ENCODE assay signal across 7 cellular contexts in the genomic region with DNA sequence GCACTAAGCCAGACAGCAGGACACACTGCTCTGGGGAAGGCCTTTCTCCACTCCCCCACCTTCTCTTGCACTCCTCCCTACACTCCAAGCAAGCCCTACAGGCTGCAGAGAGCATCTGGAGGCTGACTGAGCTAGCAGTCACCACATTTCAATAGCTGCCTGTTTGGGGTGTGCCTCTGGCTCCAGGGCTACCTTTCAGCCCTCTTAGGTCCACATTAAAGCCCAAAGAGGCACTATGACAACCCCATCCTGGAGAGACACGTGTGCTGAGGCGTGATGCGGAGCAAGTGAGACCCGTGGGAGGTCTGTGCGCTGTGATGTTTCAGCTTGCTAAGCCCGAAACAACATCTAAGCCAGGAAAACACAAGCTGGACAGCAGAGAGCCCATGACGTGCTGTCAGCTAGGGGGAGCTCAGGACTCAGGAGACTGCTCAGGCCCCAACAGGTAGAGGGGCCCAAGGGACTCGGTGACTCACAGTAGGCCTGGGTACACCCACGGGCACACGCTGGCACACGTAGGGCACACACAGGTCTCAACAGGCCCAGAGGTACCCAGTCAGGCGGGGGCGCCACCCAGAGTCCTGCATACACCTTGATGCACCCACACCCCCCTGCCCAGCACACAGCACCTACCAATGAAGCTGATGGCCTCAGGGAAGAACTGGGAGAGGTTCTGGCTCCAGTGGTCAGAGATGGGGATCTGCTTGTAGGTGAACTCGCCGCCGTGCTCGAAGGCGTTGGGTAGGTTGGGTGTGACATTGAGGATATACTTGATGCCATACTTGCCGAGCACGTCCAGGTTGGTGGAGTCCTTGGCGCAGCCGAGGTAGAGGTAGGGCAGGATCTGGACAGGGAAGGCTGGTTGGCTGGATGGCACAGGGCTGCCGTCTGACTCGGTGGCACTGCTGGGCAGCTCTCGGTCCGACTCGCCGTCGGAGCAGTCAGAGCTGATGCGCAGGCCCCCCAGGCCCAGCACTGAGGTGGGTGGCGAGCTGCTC. TPM values are rescaled to one million over a fixed set of nuclear protein-coding genes. Genes with fewer than 3 reads are reported as not detected.
A peak's percentile ranks its signal among the peaks of the same experiment; 100 is the strongest.
DNase-seq lines count a peak whose midpoint lies in the region; ATAC-seq and TF ChIP-seq lines count a peak whose summit lies in the region.

No MANE protein-coding gene starts in this region.

- H3K4me1 ChIP-seq in endodermal cell (ENCODE audit: control insufficient read depth, insufficient read depth, low read length) (peaks cover 3% of the 10 kb centered on the region), neural progenitor cell (peaks cover 15% of the 10 kb centered on the region)

- peak; percentile 16 for ATAC-seq in HG03108 (IDR thresholded peaks at IDR 0.05; ENCODE audit: unreplicated experiment)
- ATAC-seq in GM21825 (IDR thresholded peaks at IDR 0.05; ENCODE audit: unreplicated experiment) = no peak

- H3K9ac ChIP-seq in endodermal cell (ENCODE audit: extremely low read depth, low read length, poor library complexity, severe bottlenecking) (peak overlapping the region; percentile 7), neural progenitor cell (no peak overlapping the region)

- H3K27me3 Mint-ChIP-seq in activated CD4-positive, alpha-beta T cell treated with anti-CD3 and anti-CD28 coated beads, Interleukin-2, amount 10 ng/mL, durations not matched to agents 24 days and 14 days = no peaks in the 10 kb centered on the region
- peaks cover 3% of the 10 kb centered on the region for H3K27me3 Mint-ChIP-seq in endodermal cell (ENCODE audit: insufficient read depth)
- H3K27me3 Mint-ChIP-seq in neural progenitor cell (ENCODE audit: insufficient read depth, low read depth) = peaks cover 2% of the 10 kb centered on the region
- no peaks in the 10 kb centered on the region for H3K27me3 Mint-ChIP-seq in type B pancreatic cell

- intact Hi-C loops in activated CD4-positive, alpha-beta T cell treated with anti-CD3 and anti-CD28 coated beads, Interleukin-2, amount 10 ng/mL, durations not matched to agents 24 days and 14 days (cut with micrococcal nuclease) = loop anchor here (1.0 to 10.0 kb wide), 4 partner anchors 69 to 1439 kb away; partner anchors contain the start of genes CISH, MAPKAPK3 and PARP3

- H3K4me3 Mint-ChIP-seq in activated CD4-positive, alpha-beta T cell treated with anti-CD3 and anti-CD28 coated beads, Interleukin-2, amount 10 ng/mL, durations not matched to agents 24 days and 14 days = peak overlapping the region; percentile 91
- H3K4me3 Mint-ChIP-seq in endodermal cell (peak overlapping the region; percentile 73), neural progenitor cell (peak overlapping the region; percentile 73), type B pancreatic cell (peak overlapping the region; percentile 85)

- peaks cover 14% of the 10 kb centered on the region for H3K79me2 ChIP-seq in neural progenitor cell (ENCODE audit: low read depth)

- no peaks in the 10 kb centered on the region for H3K9me3 Mint-ChIP-seq in activated CD4-positive, alpha-beta T cell treated with anti-CD3 and anti-CD28 coated beads, Interleukin-2, amount 10 ng/mL, durations not matched to agents 24 days and 14 days
- H3K9me3 Mint-ChIP-seq in endodermal cell (no peaks in the 10 kb centered on the region), neural progenitor cell (no peaks in the 10 kb centered on the region), type B pancreatic cell (no peaks in the 10 kb centered on the region)

- H3K36me3 ChIP-seq in endodermal cell (ENCODE audit: control insufficient read depth, insufficient read depth, low read length) (peaks cover 27% of the 10 kb centered on the region), neural progenitor cell (no peaks in the 10 kb centered on the region)

- H3F3A ChIP-seq in neural progenitor cell (ENCODE audit: low read depth) = peaks cover 25% of the 10 kb centered on the region

- H3K4me2 ChIP-seq in neural progenitor cell = peak overlapping the region; percentile 49

- H2AFZ ChIP-seq in neural progenitor cell (replicated peaks) = no peak overlapping the region

- WGBS in endodermal cell (ENCODE audit: insufficient coverage in 1 of 2, insufficient read length in 1 of 2), 2 experiments = 92 to 97% methylated on average over 25 to 31 of the region's 31 CpGs

- peaks cover 47% of the 10 kb centered on the region for H3K4me1 Mint-ChIP-seq in activated CD4-positive, alpha-beta T cell treated with anti-CD3 and anti-CD28 coated beads, Interleukin-2, amount 10 ng/mL, durations not matched to agents 24 days and 14 days
- H3K4me1 Mint-ChIP-seq in endodermal cell = peaks cover 19% of the 10 kb centered on the region
- peaks cover 24% of the 10 kb centered on the region for H3K4me1 Mint-ChIP-seq in neural progenitor cell
- peaks cover 16% of the 10 kb centered on the region for H3K4me1 Mint-ChIP-seq in type B pancreatic cell (ENCODE audit: unreplicated experiment)

- H3K4me3 ChIP-seq in endodermal cell (ENCODE audit: low read length) (no peak overlapping the region), neural progenitor cell (no peak overlapping the region)

- no peaks in the 10 kb centered on the region for H3K9me3 ChIP-seq in endodermal cell (ENCODE audit: control insufficient read depth, low read length)
- H3K9me3 ChIP-seq in neural progenitor cell (ENCODE audit: low read depth) = no peaks in the 10 kb centered on the region

- TF ChIP-seq CTCF in endodermal cell (conservative IDR thresholded peaks at IDR 0.05) (peak; percentile 44), neural progenitor cell (IDR thresholded peaks at IDR 0.05) (peak; percentile 19), type B pancreatic cell (conservative IDR thresholded peaks at IDR 0.05) (no peak)

- peak; percentile 80 for DNase-seq in activated CD4-positive, alpha-beta T cell treated with anti-CD3 and anti-CD28 coated beads, Interleukin-2, amount 10 ng/mL, durations not matched to agents 24 days and 14 days
- DNase-seq in endodermal cell = peak; percentile 61
- peak; percentile 44 for DNase-seq in neural progenitor cell (ENCODE audit: low spot score)
- DNase-seq in type B pancreatic cell (ENCODE audit: extremely low spot score, unreplicated experiment) = no peak
- no peak for DNase-seq in DMS153 (lab: John Stamatoyannopoulos, UW)

- peak overlapping the region; percentile 93 for H3K27ac Mint-ChIP-seq in activated CD4-positive, alpha-beta T cell treated with anti-CD3 and anti-CD28 coated beads, Interleukin-2, amount 10 ng/mL, durations not matched to agents 24 days and 14 days
- H3K27ac Mint-ChIP-seq in endodermal cell (peak overlapping the region; percentile 83), neural progenitor cell (no peak overlapping the region), type B pancreatic cell (peak overlapping the region; percentile 74)

- H3K27ac ChIP-seq in endodermal cell (ENCODE audit: low read depth, low read length) = no peak overlapping the region
- no peak overlapping the region for H3K27ac ChIP-seq in neural progenitor cell

- H4K20me1 ChIP-seq in neural progenitor cell (ENCODE audit: low read depth) = peaks cover 6% of the 10 kb centered on the region

- peaks cover under 1% of the 10 kb centered on the region for H3K27me3 ChIP-seq in endodermal cell (ENCODE audit: control insufficient read depth, insufficient read depth, low read length, poor library complexity, severe bottlenecking)
- H3K27me3 ChIP-seq in neural progenitor cell = peaks cover 15% of the 10 kb centered on the region

- peaks cover 44% of the 10 kb centered on the region for H3K36me3 Mint-ChIP-seq in activated CD4-positive, alpha-beta T cell treated with anti-CD3 and anti-CD28 coated beads, Interleukin-2, amount 10 ng/mL, durations not matched to agents 24 days and 14 days (ENCODE audit: low read depth)
- H3K36me3 Mint-ChIP-seq in endodermal cell (ENCODE audit: low read depth) = peaks cover 19% of the 10 kb centered on the region
- peaks cover 2% of the 10 kb centered on the region for H3K36me3 Mint-ChIP-seq in neural progenitor cell
- H3K36me3 Mint-ChIP-seq in type B pancreatic cell = no peaks in the 10 kb centered on the region

RNA-seq across cellular contexts. Expression of gene DUSP7, which starts 2.8 kb away (rescaled TPM):
- 33.5 and 34.0 TPM in 2 replicates for total RNA-seq in activated CD4-positive, alpha-beta T cell treated with anti-CD3 and anti-CD28 coated beads, Interleukin-2, amount 10 ng/mL, durations not matched to agents 24 days and 14 days
- total RNA-seq in endodermal cell (10 to 100 TPM; 14.2 to 16.7 TPM), neural progenitor cell (ENCODE audit: low replicate concordance) (2.4 and 10.7 TPM in 2 replicates), type B pancreatic cell (ENCODE audit: low replicate concordance) (11.9 and 25.9 TPM in 2 replicates)
- 11.4 TPM for polyA plus RNA-seq in endodermal cell (2013, experiment 1 of 2)
- 9.9 TPM for polyA plus RNA-seq in endodermal cell (2013, experiment 2 of 2)

RNA-seq across cellular contexts. Expression of gene RPL29, which starts 57.9 kb away (rescaled TPM):
- total RNA-seq in activated CD4-positive, alpha-beta T cell treated with anti-CD3 and anti-CD28 coated beads, Interleukin-2, amount 10 ng/mL, durations not matched to agents 24 days and 14 days = 1,714 and 1,721 TPM in 2 replicates
- 1,000 to 10,000 TPM; 1,325 to 1,600 TPM for total RNA-seq in endodermal cell
- polyA plus RNA-seq in endodermal cell (2013, experiment 1 of 2) = 1,775 TPM
- polyA plus RNA-seq in endodermal cell (2013, experiment 2 of 2) = 1,656 TPM
- 1,431 and 2,019 TPM in 2 replicates for total RNA-seq in neural progenitor cell (ENCODE audit: low replicate concordance)
- total RNA-seq in type B pancreatic cell (ENCODE audit: low replicate concordance) = 1,439 and 1,690 TPM in 2 replicates

Comparison
In these comparisons a context has a peak if more than half of its experiments do, and no peak if none do; other contexts are left out.
1. DNase-seq: peak in activated CD4-positive, alpha-beta T cell treated with anti-CD3 and anti-CD28 coated beads, Interleukin-2, amount 10 ng/mL, durations not matched to agents 24 days and 14 days (single experiment), endodermal cell (single experiment) and neural progenitor cell (single experiment); none in type B pancreatic cell (single experiment) and DMS153 (single experiment).
2. Peak in every context shown above with its lines, with median percentiles within 50 percentile points of each other: H3K4me3 Mint-ChIP-seq.